8 cellular contexts compared by ENCODE assay signal in genomic region chr19:47663911-47664771, GRCh38. TPM values are rescaled to one million over a fixed set of nuclear protein-coding genes. Genes with fewer than 3 reads are reported as not detected.
A peak's percentile ranks its signal among the peaks of the same experiment; 100 is the strongest.
DNase-seq lines count a peak whose midpoint lies in the region; ATAC-seq and TF ChIP-seq lines count a peak whose summit lies in the region.

No MANE protein-coding gene starts in this region.

- TF ChIP-seq EP300 in stomach (IDR thresholded peaks at IDR 0.05), result peak; percentile 90

- H3K36me3 ChIP-seq in stomach, result no peaks in the 10 kb centered on the region

- peaks cover 4% of the 10 kb centered on the region for H3K9me3 Mint-ChIP-seq in glutamatergic neuron (ENCODE audit: unreplicated experiment)
- H3K9me3 Mint-ChIP-seq in activated naive CD8-positive, alpha-beta T cell treated with anti-CD3 and anti-CD28 coated beads for 36 hours, result no peaks in the 10 kb centered on the region

- peaks cover 57 to 94% (median 85%) of the 10 kb centered on the region in 4 donors for H3K4me1 ChIP-seq in stomach

- H3K9me3 ChIP-seq in stomach, result no peaks in the 10 kb centered on the region

- no peak overlapping the region for H3K27ac Mint-ChIP-seq in glutamatergic neuron (ENCODE audit: unreplicated experiment)
- H3K27ac Mint-ChIP-seq in activated naive CD8-positive, alpha-beta T cell treated with anti-CD3 and anti-CD28 coated beads for 36 hours, result no peak overlapping the region

- H3K4me3 Mint-ChIP-seq in glutamatergic neuron (ENCODE audit: unreplicated experiment), result no peak overlapping the region
- H3K4me3 Mint-ChIP-seq in activated naive CD8-positive, alpha-beta T cell treated with anti-CD3 and anti-CD28 coated beads for 36 hours, result no peak overlapping the region

- H3K4me1 Mint-ChIP-seq in glutamatergic neuron (ENCODE audit: low read depth, unreplicated experiment), result peaks cover 30% of the 10 kb centered on the region
- peaks cover 6% of the 10 kb centered on the region for H3K4me1 Mint-ChIP-seq in activated naive CD8-positive, alpha-beta T cell treated with anti-CD3 and anti-CD28 coated beads for 36 hours

- WGBS in stomach, 5 donors, result 32 to 59% (median 46%) methylated on average over 15 to 24 of the region's 24 CpGs

- peak; percentile 71 for DNase-seq in HK-2 (ENCODE audit: unreplicated experiment)
- DNase-seq in anterior cingulate cortex (lab: John Stamatoyannopoulos, UW), result peak in 54 of 58 donors; percentile 2 to 86 (median 56)
- DNase-seq in islet precursor cell, result peak; percentile 82
- peak; percentile 74 for DNase-seq in stomach
- DNase-seq in glutamatergic neuron, result no peak
- DNase-seq in GDM1 (lab: John Stamatoyannopoulos, UW), result no peak
- DNase-seq in activated naive CD8-positive, alpha-beta T cell treated with anti-CD3 and anti-CD28 coated beads for 36 hours, result no peak

- H3K4me3 ChIP-seq in stomach, result no peak overlapping the region

- H3K27me3 Mint-ChIP-seq in glutamatergic neuron (ENCODE audit: unreplicated experiment), result peaks cover 3% of the 10 kb centered on the region
- H3K27me3 Mint-ChIP-seq in activated naive CD8-positive, alpha-beta T cell treated with anti-CD3 and anti-CD28 coated beads for 36 hours, result no peaks in the 10 kb centered on the region

- no peaks in the 10 kb centered on the region for H3K27me3 ChIP-seq in stomach

- intact Hi-C loops in stomach (cut with DNase I; ENCODE audit: low total_unique reads), result no loop called here

- no peak for TF ChIP-seq POLR2A in stomach (IDR thresholded peaks at IDR 0.05)

- TF ChIP-seq CTCF in stomach (IDR thresholded peaks at IDR 0.05), result no peak
- no peak for TF ChIP-seq CTCF in glutamatergic neuron (IDR thresholded peaks at IDR 0.05; ENCODE audit: partially characterized antibody, unreplicated experiment)

- no peaks in the 10 kb centered on the region for H3K36me3 Mint-ChIP-seq in glutamatergic neuron (ENCODE audit: unreplicated experiment)
- no peaks in the 10 kb centered on the region for H3K36me3 Mint-ChIP-seq in activated naive CD8-positive, alpha-beta T cell treated with anti-CD3 and anti-CD28 coated beads for 36 hours

- ATAC-seq in GM21717 (IDR thresholded peaks at IDR 0.05; ENCODE audit: unreplicated experiment), result no peak

- peak overlapping the region; percentile 92 to 98 (median 95) for H3K27ac ChIP-seq in stomach

RNA-seq across cellular contexts. Expression of gene EHD2, which starts 49.1 kb away (rescaled TPM):
- total RNA-seq in stomach, result 100 to 1,000 TPM in 1 of 5 donors, 10 to 100 TPM in 4; 24.5 to 334 (median 36.2) TPM
- polyA plus RNA-seq in stomach, result 10 to 100 TPM; 38.6 to 45.1 (median 39.9) TPM
- 7.6 TPM for total RNA-seq in glutamatergic neuron (ENCODE audit: unreplicated experiment)
- under 1 TPM; 0.44 to 0.68 TPM for total RNA-seq in activated naive CD8-positive, alpha-beta T cell treated with anti-CD3 and anti-CD28 coated beads for 36 hours

RNA-seq across cellular contexts. Expression of gene BICRA, which starts 55.2 kb away (rescaled TPM):
- total RNA-seq in stomach (10 to 100 TPM in 4 of 5 donors, 1 to 10 TPM in 1; 8.3 to 13.4 (median 11.9) TPM), glutamatergic neuron (ENCODE audit: unreplicated experiment) (55.5 TPM)
- polyA plus RNA-seq in stomach, result 1 to 10 TPM; 2.7 to 4.2 (median 2.9) TPM
- 10 to 100 TPM in 1 of 2 experiments, 1 to 10 TPM in 1; 8.9 to 10.2 TPM for total RNA-seq in activated naive CD8-positive, alpha-beta T cell treated with anti-CD3 and anti-CD28 coated beads for 36 hours

Comparison
In these comparisons a context has a peak if more than half of its experiments do, and no peak if none do; other contexts are left out.
1. DNase-seq: peak in HK-2 (single experiment), anterior cingulate cortex (54 of 58), islet precursor cell (single experiment) and stomach (single experiment); none in glutamatergic neuron (single experiment), GDM1 (single experiment) and activated naive CD8-positive, alpha-beta T cell treated with anti-CD3 and anti-CD28 coated beads for 36 hours (single experiment).